ENCODE assay signal across 7 cellular contexts in genomic region chr15:62390793-62391543, GRCh38. TPM values are rescaled to one million over a fixed set of nuclear protein-coding genes. Genes with fewer than 3 reads are reported as not detected.
DNase-seq lines count a peak whose midpoint lies in the region; ATAC-seq and TF ChIP-seq lines count a peak whose summit lies in the region.

No MANE protein-coding gene starts in this region.

- H3K36me3 Mint-ChIP-seq in HFFc6 (ENCODE audit: low read depth) = peaks cover 4% of the 10 kb centered on the region; the same call in 1 of the 2 replicates

- DNase-seq in GM03348 (ENCODE audit: low spot score) (peak; percentile 70), HFFc6 (peak; percentile 35), OCI-LY7 (ENCODE audit: low spot score) (peak; percentile 47), heart right ventricle (peak; percentile 20 to 48), ovary (peak; percentile 31 to 64 (median 48)), COLO829 (ENCODE audit: low spot score) (no peak)

- peak overlapping the region; percentile 82 for H3K27ac Mint-ChIP-seq in HFFc6

- no peak; the same call in 1 of the 2 replicates for TF ChIP-seq CTCF in HFFc6 (IDR thresholded peaks at IDR 0.05)
- peak; percentile 23; the same call in 1 of the 2 replicates for TF ChIP-seq CTCF in OCI-LY7 (conservative IDR thresholded peaks at IDR 0.05; ENCODE audit: low read length)
- TF ChIP-seq CTCF in heart right ventricle (IDR thresholded peaks at IDR 0.05) = no peak
- TF ChIP-seq CTCF in ovary (IDR thresholded peaks at IDR 0.05) = no peak

- H2AFZ ChIP-seq in OCI-LY7 (ENCODE audit: low read length) = peak overlapping the region; percentile 88

- no peaks in the 10 kb centered on the region for H4K20me1 ChIP-seq in OCI-LY7 (ENCODE audit: insufficient read depth, low read length)

- H3K4me3 ChIP-seq in OCI-LY7 (ENCODE audit: low read depth, low read length, poor library complexity, severe bottlenecking) = peak overlapping the region; percentile 89
- peak overlapping the region; percentile 63 to 99 (median 88) for H3K4me3 ChIP-seq in heart right ventricle
- H3K4me3 ChIP-seq in ovary = peak overlapping the region; percentile 66

- peaks cover 7% of the 10 kb centered on the region; the same call in 1 of the 2 replicates for H3K79me2 ChIP-seq in OCI-LY7 (ENCODE audit: insufficient read depth, low read depth, low read length)

- no peak for TF ChIP-seq POLR2A in ovary (IDR thresholded peaks at IDR 0.05)

- H3K4me1 ChIP-seq in OCI-LY7 (ENCODE audit: insufficient read depth, low read length, poor library complexity, severe bottlenecking) (peaks cover 18% of the 10 kb centered on the region), heart right ventricle (peaks cover 0 to 30% (median 21%) of the 10 kb centered on the region in 9 donors), ovary (ENCODE audit: insufficient read depth) (peaks cover 3% of the 10 kb centered on the region)

- peaks cover 0 to 22% (median 0%) of the 10 kb centered on the region in 7 donors for H3K27me3 ChIP-seq in heart right ventricle
- H3K27me3 ChIP-seq in ovary = no peaks in the 10 kb centered on the region

- H3K4me3 Mint-ChIP-seq in HFFc6 = peak overlapping the region; percentile 95

- peak overlapping the region; percentile 100 for H3K4me2 ChIP-seq in OCI-LY7 (ENCODE audit: low read length)

- H3K36me3 ChIP-seq in OCI-LY7 (ENCODE audit: insufficient read depth, low read length) (no peaks in the 10 kb centered on the region), heart right ventricle (no peaks in the 10 kb centered on the region), ovary (no peaks in the 10 kb centered on the region)

- H3K9me2 ChIP-seq in OCI-LY7 (ENCODE audit: insufficient read depth, low read length) = no peaks in the 10 kb centered on the region

- H3K9me3 Mint-ChIP-seq in HFFc6 = no peaks in the 10 kb centered on the region

- H3K27ac ChIP-seq in OCI-LY7 (ENCODE audit: low read depth, low read length, poor library complexity, severe bottlenecking) (no peak overlapping the region), adipose tissue (ENCODE audit: low read depth, low read length) (peak overlapping the region; percentile 7), heart right ventricle (peak overlapping the region; percentile 56 to 94 (median 86)), ovary (peak overlapping the region; percentile 35 to 42)

- BruUV-seq in OCI-LY7 (replicated peaks; lab: Mats Ljungman, UMichigan) = no TSS peak

- ATAC-seq in heart right ventricle = peak; percentile 39 to 81 (median 54)

- WGBS in adipose tissue, 3 donors = 0 to 1% (median 0%) methylated on average over 52 to 53 of the region's 53 CpGs
- WGBS in heart right ventricle, 2 donors = 0 to 1% methylated on average over 53 of the region's 53 CpGs
- 0 to 1% (median 0%) methylated on average over 47 to 53 of the region's 53 CpGs for WGBS in ovary, 3 donors

- H3K4me1 Mint-ChIP-seq in HFFc6 (ENCODE audit: low read depth) = peaks cover 41% of the 10 kb centered on the region

- H3K27me3 Mint-ChIP-seq in HFFc6 (ENCODE audit: insufficient read depth) = no peaks in the 10 kb centered on the region

- TF ChIP-seq EP300 in ovary (IDR thresholded peaks at IDR 0.05) = no peak

- H3K9me3 ChIP-seq in OCI-LY7 (ENCODE audit: low read length) = no peaks in the 10 kb centered on the region
- H3K9me3 ChIP-seq in heart right ventricle = no peaks in the 10 kb centered on the region
- no peaks in the 10 kb centered on the region for H3K9me3 ChIP-seq in ovary

- CTCF ChIA-PET in OCI-LY7 (lab: Charles Lee; ENCODE audit: unreplicated experiment) = no interaction called here

- POLR2A ChIA-PET in OCI-LY7 (lab: Charles Lee) = interaction anchor here (0.6 kb wide), 2 partner anchors 84 to 692 kb away, joined by 4 read pairs; no protein-coding TSS in a partner anchor

- intact Hi-C loops in OCI-LY7 (cut with micrococcal nuclease; ENCODE audit: unreplicated experiment) (loop anchor here (2.0 kb wide), 1 partner anchor 258 kb away; no protein-coding TSS in a partner anchor), heart right ventricle (cut with DNase I) (loop anchor here in 9 of 10 donors (1.0 to 10.0 kb wide), 20 partner anchors 61 to 351 kb away; no protein-coding TSS in a partner anchor), ovary (cut with DNase I) (loop anchor here in 2 of 4 donors (5.0 to 10.0 kb wide), 3 partner anchors 154 to 354 kb away; no protein-coding TSS in a partner anchor)

RNA-seq across cellular contexts. Expression of gene TLN2, which starts 0.6 kb away (rescaled TPM):
- 10 to 100 TPM; 24.6 to 30.2 (median 27.2) TPM for total RNA-seq in HFFc6 (2021; fragmentation: NEBNext Ultra II Directional; extraction: Animal tissue kit (Norgen Biotek cat#: 25700))
- 2.7 and 4.2 TPM in 2 replicates for total RNA-seq in OCI-LY7 (2014; rRNA removed; shearing (Covaris generic))
- 8.4 and 10.0 TPM in 2 replicates for total RNA-seq in OCI-LY7 (2022)
- polyA plus RNA-seq in adipose tissue = 10 to 100 TPM in 2 of 3 donors, 1 to 10 TPM in 1; 4.3 to 35.6 (median 21.1) TPM
- total RNA-seq in heart right ventricle = 10 to 100 TPM; 35.5 to 69.0 (median 48.4) TPM
- 10 to 100 TPM in 1 of 2 donors, 1 to 10 TPM in 1; 9.4 to 25.7 TPM for polyA plus RNA-seq in heart right ventricle
- total RNA-seq in ovary = 10 to 100 TPM in 5 of 7 donors, 1 to 10 TPM in 2; 7.2 to 19.6 (median 11.9) TPM
- polyA plus RNA-seq in ovary = 10 to 100 TPM in 1 of 2 donors, 1 to 10 TPM in 1; 3.9 to 10.2 TPM
